ENCODE assay signal across 8 cellular contexts in genomic region chr7:29189743-29190201, GRCh38. TPM values are rescaled to one million over a fixed set of nuclear protein-coding genes. Genes with fewer than 3 reads are reported as not detected.
DNase-seq lines count a peak whose midpoint lies in the region; ATAC-seq and TF ChIP-seq lines count a peak whose summit lies in the region.

No MANE protein-coding gene starts in this region.

- peaks cover 5% of the 10 kb centered on the region for H3K4me1 Mint-ChIP-seq in neural crest cell
- H3K4me1 Mint-ChIP-seq in type B pancreatic cell (ENCODE audit: unreplicated experiment) = peaks cover 21% of the 10 kb centered on the region

- H3K9me3 Mint-ChIP-seq in neural crest cell (no peaks in the 10 kb centered on the region), type B pancreatic cell (no peaks in the 10 kb centered on the region)

- H3K27ac Mint-ChIP-seq in neural crest cell (ENCODE audit: unreplicated experiment) (no peak overlapping the region), type B pancreatic cell (peak overlapping the region; percentile 92)

- TF ChIP-seq CTCF in fibroblast of mammary gland (conservative IDR thresholded peaks at IDR 0.05; ENCODE audit: control insufficient read depth, insufficient read depth, low read depth, low read length) (peak; percentile 69), neural crest cell (conservative IDR thresholded peaks at IDR 0.05) (peak; percentile 87), type B pancreatic cell (conservative IDR thresholded peaks at IDR 0.05) (peak; percentile 87)

- ATAC-seq in HG03520 (IDR thresholded peaks at IDR 0.05; ENCODE audit: unreplicated experiment) (peak; percentile 51), HG03469 (IDR thresholded peaks at IDR 0.05; ENCODE audit: unreplicated experiment) (no peak)

- DNase-seq in EL (peak; percentile 23), NCI-H748 (lab: John Stamatoyannopoulos, UW; ENCODE audit: unreplicated experiment) (peak; percentile 98), activated T-cell treated with anti-CD3 and anti-CD28 coated beads for 24 hours (ENCODE audit: low read depth) (peak; percentile 35), fibroblast of mammary gland (ENCODE audit: low read depth) (peak; percentile 25), neural crest cell (ENCODE audit: low read depth, low spot score) (peak; percentile 62), type B pancreatic cell (ENCODE audit: extremely low spot score, unreplicated experiment) (peak; percentile 79)

- H3K4me3 ChIP-seq in fibroblast of mammary gland (ENCODE audit: control insufficient read depth, low read depth, low read length) = no peak overlapping the region

- H3K27me3 Mint-ChIP-seq in neural crest cell (ENCODE audit: low read depth) (peaks cover 39% of the 10 kb centered on the region), type B pancreatic cell (peaks cover 22% of the 10 kb centered on the region)

- H3K4me3 Mint-ChIP-seq in neural crest cell = peak overlapping the region; percentile 27
- H3K4me3 Mint-ChIP-seq in type B pancreatic cell = peak overlapping the region; percentile 83

- H3K36me3 Mint-ChIP-seq in neural crest cell (ENCODE audit: low read depth) (no peaks in the 10 kb centered on the region), type B pancreatic cell (no peaks in the 10 kb centered on the region)

RNA-seq across cellular contexts. Expression of gene CHN2, which starts 4.8 kb away (rescaled TPM):
- total RNA-seq in neural crest cell (15.4 and 15.9 TPM in 2 replicates), type B pancreatic cell (ENCODE audit: low replicate concordance) (19.7 and 34.0 TPM in 2 replicates)

RNA-seq across cellular contexts. Expression of gene CPVL, which starts 43.4 kb away (rescaled TPM):
- total RNA-seq in neural crest cell (31.3 and 32.9 TPM in 2 replicates), type B pancreatic cell (ENCODE audit: low replicate concordance) (30.2 and 44.2 TPM in 2 replicates)

Comparison
In these comparisons a context has a peak if more than half of its experiments do, and no peak if none do; other contexts are left out.
1. DNase-seq: peak in every context shown above with its lines; median percentile 98 in NCI-H748; 79 in type B pancreatic cell; 62 in neural crest cell; 35 in activated T-cell treated with anti-CD3 and anti-CD28 coated beads for 24 hours; 25 in fibroblast of mammary gland; 23 in EL.